21 cellular contexts compared by ENCODE assay signal in the genomic region with DNA sequence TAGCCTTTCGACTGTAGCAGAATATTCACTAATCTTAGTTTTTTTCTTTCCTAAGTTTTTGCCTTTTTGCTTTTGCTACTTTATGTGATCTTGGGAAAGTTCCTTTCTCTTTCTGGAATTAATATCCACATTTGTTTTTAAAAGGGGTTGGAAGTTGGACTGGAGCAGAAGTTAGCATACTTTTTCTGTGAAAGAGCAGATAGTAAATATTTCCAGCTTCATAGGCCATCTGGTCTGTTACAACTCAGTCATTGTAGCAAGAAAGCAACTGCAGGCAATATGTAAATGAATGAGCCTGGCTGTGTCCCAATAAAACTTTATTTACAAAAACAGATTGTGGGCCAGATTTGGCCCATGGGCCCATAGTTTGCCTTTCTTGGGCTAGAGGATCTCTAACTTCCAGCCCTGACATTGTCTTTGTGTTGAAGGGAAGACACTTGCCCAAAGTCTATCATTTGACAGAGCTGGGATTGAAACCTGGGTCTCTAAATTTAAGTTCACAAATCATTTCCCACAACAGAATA.
DNase-seq lines count a peak whose midpoint lies in the region; ATAC-seq, FAIRE-seq and TF ChIP-seq lines count a peak whose summit lies in the region.
"Had no signal": no experiment of that assay in that cellular context is flagged by ENCODE, and none has a peak within 500 bp of the region (broad histone marks: within the 10 kb centered on the region; RNA-seq: fewer than 3 reads in every experiment).

No MANE protein-coding gene starts in this region.

- H3K9ac ChIP-seq in HepG2 (ENCODE audit: insufficient read depth, low read depth, low read length) (no peak overlapping the region), K562 (ENCODE audit: insufficient read depth in 1 of 2, low read depth in 2 of 2, low read length in 2 of 2) (no peak overlapping the region)
- H3K9ac ChIP-seq: BLaER1 treated with 17β-estradiol and CSF1 and Interleukin-3, amounts not matched to agents 10 nM and 100 nM; GM23248 had no signal

- DNase-seq in HepG2 (ENCODE audit: low spot score) (no peak), right lobe of liver (no peak), EH (ENCODE audit: low read depth) (peak; percentile 43), K562 (ENCODE audit: extremely low read depth in 1 of 4, low spot score in 3 of 4) (no peak), fibroblast of peridontal ligament (ENCODE audit: extremely low read depth) (peak; percentile 71), NCI-H82 treated with DMSO at 0.1 percent for 48 hours (lab: John Stamatoyannopoulos, UW; ENCODE audit: unreplicated experiment) (no peak)
- DNase-seq in NK-92 treated with Interleukin-12 subunit alpha and Interleukin-12 subunit beta, amount 100 ng/mL, for 24 hours (lab: John Stamatoyannopoulos, UW): no peak
- DNase-seq: ACHN; Calu3; CD8-positive, alpha-beta T cell; GDM1; GM23248; IMR-90; Karpas-422; KBM-7 had no signal

- no peaks in the 10 kb centered on the region for H3K9me1 ChIP-seq in K562 (ENCODE audit: control insufficient read depth, insufficient read depth, low read length)

- CTCF ChIA-PET in HepG2 (lab: Yijun Ruan, JAX; ENCODE audit: low intra/inter-chr PET ratio, low total read pairs): no interaction called here
- CTCF ChIA-PET in K562 (lab: Yijun Ruan, JAX; ENCODE audit: low intra/inter-chr PET ratio): no interaction called here

- H2AFZ ChIP-seq in HepG2 (ENCODE audit: low read length): no peak overlapping the region
- H2AFZ ChIP-seq in K562 (ENCODE audit: low read depth, low read length): no peak overlapping the region
- H2AFZ ChIP-seq: GM23248 had no signal

- no peaks in the 10 kb centered on the region for H3K36me3 ChIP-seq in HepG2 (replicated peaks in 1 of 2; ENCODE audit: control insufficient read depth in 1 of 2, insufficient read depth in 2 of 2, low read length in 2 of 2)
- H3K36me3 ChIP-seq in right lobe of liver: no peaks in the 10 kb centered on the region
- H3K36me3 ChIP-seq in K562 (ENCODE audit: control insufficient read depth, insufficient read depth, low read length): no peaks in the 10 kb centered on the region
- H3K36me3 ChIP-seq: BLaER1 treated with 17β-estradiol and CSF1 and Interleukin-3, amounts not matched to agents 10 nM and 100 nM; HAP-1 had no signal

- H4K20me1 ChIP-seq in HepG2 (ENCODE audit: insufficient read depth, low read length) (no peaks in the 10 kb centered on the region), K562 (replicated peaks; ENCODE audit: control insufficient read depth, insufficient read depth, low read length) (no peaks in the 10 kb centered on the region)
- H4K20me1 ChIP-seq: BLaER1 treated with 17β-estradiol and CSF1 and Interleukin-3, amounts not matched to agents 10 nM and 100 nM had no signal

- POLR2A ChIA-PET in HepG2 (lab: Yijun Ruan, JAX): no interaction called here
- POLR2A ChIA-PET in K562 (lab: Yijun Ruan, JAX): no interaction called here

- TF ChIP-seq RAD21 in HepG2 (CRISPR knock-in tag; IDR thresholded peaks at IDR 0.05) (no peak), K562 (CRISPR knock-in tag; conservative IDR thresholded peaks at IDR 0.05 in 1 of 2, IDR thresholded peaks at IDR 0.05 in 1 of 2) (no peak)

- in situ Hi-C loops in HepG2 (cut with HindIII; ENCODE audit: extremely low pct_ligation_motif_present, low pct_unique_long_range_greater_than_20kb) (loop anchor here (25.0 kb wide), 1 partner anchor 314 kb away; no protein-coding TSS in a partner anchor), K562 (cut with MboI) (no loop called here)

- intact Hi-C loops in HepG2 (cut with micrococcal nuclease; ENCODE audit: unreplicated experiment): no loop called here
- intact Hi-C loops in right lobe of liver (cut with DNase I): no loop called here
- intact Hi-C loops in K562 (cut with micrococcal nuclease): no loop called here

- no peak for ATAC-seq in HepG2
- no peak for ATAC-seq in right lobe of liver
- no peak for ATAC-seq in K562
- ATAC-seq in GM21360 (IDR thresholded peaks at IDR 0.05; ENCODE audit: unreplicated experiment): no peak
- ATAC-seq: CD8-positive, alpha-beta T cell had no signal

- H3K4me1 ChIP-seq in HepG2 (ENCODE audit: insufficient read depth, low read length): peaks cover 27% of the 10 kb centered on the region
- peaks cover 0 to 9% (median 0%) of the 10 kb centered on the region in 4 donors for H3K4me1 ChIP-seq in right lobe of liver
- no peaks in the 10 kb centered on the region for H3K4me1 ChIP-seq in K562 (replicated peaks in 1 of 2; ENCODE audit: control insufficient read depth in 2 of 2, insufficient read depth in 2 of 2, low read length in 2 of 2)
- H3K4me1 ChIP-seq: BLaER1 treated with 17β-estradiol and CSF1 and Interleukin-3, amounts not matched to agents 10 nM and 100 nM; HAP-1 had no signal

- no peaks in the 10 kb centered on the region for H3K9me3 ChIP-seq in HepG2 (ENCODE audit: low read length)
- no peaks in the 10 kb centered on the region for H3K9me3 ChIP-seq in right lobe of liver
- no peaks in the 10 kb centered on the region for H3K9me3 ChIP-seq in K562 (replicated peaks; ENCODE audit: control insufficient read depth, insufficient read depth, low read depth, low read length)
- H3K9me3 ChIP-seq: HAP-1 had no signal

- FAIRE-seq in HepG2 (lab: Jason Lieb, UNC) (no peak), K562 (lab: Jason Lieb, UNC) (no peak)
- FAIRE-seq: A204.1, GM19239 had no signal

- no peak overlapping the region for H3K4me2 ChIP-seq in HepG2 (ENCODE audit: low read depth, low read length)
- no peak overlapping the region for H3K4me2 ChIP-seq in K562 (ENCODE audit: insufficient read depth, low read length)
- H3K4me2 ChIP-seq: BLaER1 treated with 17β-estradiol and CSF1 and Interleukin-3, amounts not matched to agents 10 nM and 100 nM had no signal

- no peak for TF ChIP-seq CTCF in HepG2 (CRISPR knock-in tag; IDR thresholded peaks at IDR 0.05)
- no peak for TF ChIP-seq CTCF in right lobe of liver (IDR thresholded peaks at IDR 0.05)
- TF ChIP-seq CTCF in K562 (IDR thresholded peaks at IDR 0.05 in 2 of 3, conservative IDR thresholded peaks at IDR 0.05 in 1 of 3; ENCODE audit: insufficient read depth in 2 of 3, low read depth in 1 of 3, low read length in 3 of 3): no peak

- no peaks in the 10 kb centered on the region for H3K79me2 ChIP-seq in HepG2 (ENCODE audit: insufficient read depth, low read length)
- H3K79me2 ChIP-seq in K562 (ENCODE audit: control insufficient read depth, insufficient read depth, low read length): no peaks in the 10 kb centered on the region

- H3K4me3 ChIP-seq in HepG2 (replicated peaks in 1 of 3; ENCODE audit: insufficient read depth in 1 of 3, low read depth in 2 of 3, low read length in 3 of 3) (no peak overlapping the region), right lobe of liver (no peak overlapping the region), K562 (no peak overlapping the region)
- H3K4me3 ChIP-seq: BLaER1 treated with 17β-estradiol and CSF1 and Interleukin-3, amounts not matched to agents 10 nM and 100 nM; GM23248; HAP-1 had no signal

- H3K27me3 ChIP-seq in HepG2 (ENCODE audit: control insufficient read depth in 1 of 2, insufficient read depth in 2 of 2, low read length in 2 of 2) (no peaks in the 10 kb centered on the region), right lobe of liver (no peaks in the 10 kb centered on the region), K562 (ENCODE audit: control insufficient read depth in 2 of 2, insufficient read depth in 2 of 2, low read length in 2 of 2) (no peaks in the 10 kb centered on the region; a peak in 1 of 5 replicates)
- H3K27me3 ChIP-seq: BLaER1 treated with 17β-estradiol and CSF1 and Interleukin-3, amounts not matched to agents 10 nM and 100 nM had no signal

- TF ChIP-seq EP300 in HepG2 (IDR thresholded peaks at IDR 0.05; ENCODE audit: low read depth in 2 of 2, low read length in 2 of 2): no peak
- no peak for TF ChIP-seq EP300 in HepG2 (CRISPR knock-in tag; IDR thresholded peaks at IDR 0.05; ENCODE audit: borderline replicate concordance)
- no peak for TF ChIP-seq EP300 in K562 (IDR thresholded peaks at IDR 0.05; ENCODE audit: low read length)

- WGBS in HepG2 (ENCODE audit: low lambda C conversion rate): 70% methylated on average over 1 of the region's 1 CpG
- 85% methylated on average over 1 of the region's 1 CpG for WGBS in right lobe of liver (ENCODE audit: insufficient coverage, low coverage, low lambda C conversion rate, missing lambda C conversion rate)
- 0% methylated on average over 1 of the region's 1 CpG for WGBS in K562 (ENCODE audit: insufficient coverage, low coverage, missing lambda C conversion rate)

- TF ChIP-seq POLR2A in HepG2 (IDR thresholded peaks at IDR 0.05; ENCODE audit: insufficient read depth in 1 of 2, low read depth in 2 of 2, low read length in 2 of 2) (no peak), right lobe of liver (IDR thresholded peaks at IDR 0.05) (no peak), K562 (conservative IDR thresholded peaks at IDR 0.05) (no peak)

- H3K27ac ChIP-seq in HepG2 (ENCODE audit: extremely low read length, insufficient read depth, low read length): no peak overlapping the region
- H3K27ac ChIP-seq in right lobe of liver: no peak overlapping the region
- H3K27ac ChIP-seq in K562 (ENCODE audit: extremely low read depth, low read depth, low read length): no peak overlapping the region
- H3K27ac ChIP-seq: BLaER1 treated with 17β-estradiol and CSF1 and Interleukin-3, amounts not matched to agents 10 nM and 100 nM; GM23248; HL-60 had no signal

- BruUV-seq in HepG2 (replicated peaks; lab: Mats Ljungman, UMichigan): no TSS peak
- no TSS peak for BruUV-seq in K562 (replicated peaks; lab: Mats Ljungman, UMichigan)

Comparison
In these comparisons a context has a peak if more than half of its experiments do, and no peak if none do; other contexts are left out.
1. DNase-seq: peak in EH (single experiment) and fibroblast of peridontal ligament (single experiment); none in HepG2 (single experiment), right lobe of liver (0 of 3), K562 (0 of 4), NCI-H82 treated with DMSO at 0.1 percent for 48 hours (single experiment) and NK-92 treated with Interleukin-12 subunit alpha and Interleukin-12 subunit beta, amount 100 ng/mL, for 24 hours (single experiment).